ENCODE assay signal across 18 cellular contexts in genomic region chr20:51758978-51759544, GRCh38. TPM values are rescaled to one million over a fixed set of nuclear protein-coding genes. Genes with fewer than 3 reads are reported as not detected.
DNase-seq lines count a peak whose midpoint lies in the region; ATAC-seq and TF ChIP-seq lines count a peak whose summit lies in the region.
"Had no signal": no experiment of that assay in that cellular context is flagged by ENCODE, and none has a peak within 500 bp of the region (broad histone marks: within the 10 kb centered on the region; RNA-seq: fewer than 3 reads in every experiment).

No MANE protein-coding gene starts in this region.

- H3K14ac ChIP-seq in IMR-90 (replicated peaks; ENCODE audit: low read depth, low read length) (peak overlapping the region; percentile 56; the same call in 1 of the 2 replicates), mesenchymal stem cell (ENCODE audit: low read length in 2 of 2) (no peak overlapping the region)

- DNase-seq in IMR-90 (no peak), fibroblast of the conjunctiva (ENCODE audit: low read depth) (peak; percentile 18), mesenchymal stem cell (no peak), testis (peak; percentile 41), H7 (no peak), G401 (ENCODE audit: low spot score) (no peak), RKO (ENCODE audit: low spot score) (no peak)
- DNase-seq in activated CD8-positive, alpha-beta T cell treated with anti-CD3 and anti-CD28 coated beads, Interleukin-2, amount 10 ng/mL, durations not matched to agents 7 days and 5 days = no peak
- DNase-seq: activated CD8-positive, alpha-beta memory T cell treated with anti-CD3 and anti-CD28 coated beads, Interleukin-2, amount 50 U/mL, for 48 hours; EL; OCI-M1; stimulated activated CD4-positive, alpha-beta T cell treated with anti-CD3 and anti-CD28 coated beads, Interleukin-1b, Interleukin-23, amount 100 ng/mL, for 48 hours; stimulated activated CD8-positive, alpha-beta memory T cell treated with anti-CD3 and anti-CD28 coated beads, Interleukin-4, amount 100 ng/mL, for 48 hours had no signal

- 80% methylated on average over 1 of the region's 12 CpGs; no CpG with 5 or more reads in 1 of the 2 experiments for WGBS in IMR-90 (ENCODE audit: extremely low coverage in 2 of 2, insufficient read length in 1 of 2), 2 experiments
- WGBS in mesenchymal stem cell = 93% methylated on average over 11 of the region's 12 CpGs
- 79 to 85% methylated on average over 12 of the region's 12 CpGs for WGBS in testis, 2 donors

- H2AK5ac ChIP-seq in IMR-90 (ENCODE audit: low read depth, low read length) (peak overlapping the region; percentile 78; the same call in 1 of the 2 replicates), mesenchymal stem cell (ENCODE audit: low read length, severe bottlenecking) (no peak overlapping the region)

- CTCF ChIA-PET in IMR-90 (lab: Yijun Ruan, JAX) = interaction anchor here (1.9 kb wide), 1 partner anchor 9 kb away, joined by 4 read pairs; no protein-coding TSS in a partner anchor
- CTCF ChIA-PET in activated CD8-positive, alpha-beta T cell treated with anti-CD3 and anti-CD28 coated beads, Interleukin-2, amount 10 ng/mL, durations not matched to agents 7 days and 5 days (lab: Charles Lee) = no interaction called here

- no peak for TF ChIP-seq RAD21 in IMR-90 (IDR thresholded peaks at IDR 0.05; ENCODE audit: low read length)

- H2AK9ac ChIP-seq in IMR-90 (replicated peaks; ENCODE audit: low read depth, low read length, poor library complexity) = peak overlapping the region; percentile 8

- H2BK15ac ChIP-seq in IMR-90 (ENCODE audit: low read depth, low read length) = no peak overlapping the region; the same call in 2 of the 3 replicates
- no peak overlapping the region for H2BK15ac ChIP-seq in mesenchymal stem cell (ENCODE audit: low read depth, poor library complexity, severe bottlenecking)

- H2AFZ ChIP-seq in IMR-90 (replicated peaks; ENCODE audit: low read length, poor library complexity) (no peak overlapping the region), mesenchymal stem cell (ENCODE audit: low read depth, low read length) (no peak overlapping the region)

- H3K27me3 ChIP-seq in IMR-90 (ENCODE audit: control insufficient read depth, insufficient read depth, low read length) (no peaks in the 10 kb centered on the region), mesenchymal stem cell (ENCODE audit: control insufficient read depth in 1 of 2, insufficient read depth in 1 of 2, low read length in 2 of 2) (no peaks in the 10 kb centered on the region), testis (no peaks in the 10 kb centered on the region), H7 (ENCODE audit: control insufficient read depth, insufficient read depth, low read length) (no peaks in the 10 kb centered on the region)
- H3K27me3 ChIP-seq: esophagus muscularis mucosa had no signal

- in situ Hi-C loops in IMR-90 (cut with MboI; ENCODE audit: low sequenced_read_pairs) (loop anchor here (25.0 kb wide), 1 partner anchor 772 kb away; no protein-coding TSS in a partner anchor), G401 (cut with HindIII; ENCODE audit: low sequenced_read_pairs) (no loop called here)

- H3K4me3 ChIP-seq in IMR-90 (ENCODE audit: insufficient read depth, low read depth, low read length) = no peak overlapping the region
- H3K4me3 ChIP-seq in mesenchymal stem cell (ENCODE audit: insufficient read depth in 1 of 2, low read depth in 1 of 2, low read length in 2 of 2) = no peak overlapping the region
- no peak overlapping the region for H3K4me3 ChIP-seq in testis
- H3K4me3 ChIP-seq in H7 (ENCODE audit: insufficient read depth, low read depth, low read length) = no peak overlapping the region
- H3K4me3 ChIP-seq: coronary artery, esophagus muscularis mucosa, psoas muscle had no signal

- H3K27ac Mint-ChIP-seq in activated CD8-positive, alpha-beta T cell treated with anti-CD3 and anti-CD28 coated beads, Interleukin-2, amount 10 ng/mL, durations not matched to agents 7 days and 5 days = no peak overlapping the region
- H3K27ac Mint-ChIP-seq: activated naive CD8-positive, alpha-beta T cell had no signal

- dilution Hi-C loops in IMR-90 (cut with HindIII; ENCODE audit: low sequenced_read_pairs, unreplicated experiment) = no loop called here

- H4K8ac ChIP-seq in IMR-90 (ENCODE audit: low read depth in 2 of 2, low read length in 2 of 2) = no peak overlapping the region; a peak in 1 of 4 replicates
- peak overlapping the region; percentile 57 for H4K8ac ChIP-seq in mesenchymal stem cell (ENCODE audit: low read length)

- H4K91ac ChIP-seq in IMR-90 (ENCODE audit: insufficient read depth, low read depth, low read length) (peak overlapping the region; percentile 47; the same call in 1 of the 2 replicates), mesenchymal stem cell (ENCODE audit: low read length) (peak overlapping the region; percentile 77)

- H4K5ac ChIP-seq in IMR-90 (ENCODE audit: low read depth, low read length) = no peak overlapping the region

- H3K27ac ChIP-seq in IMR-90 (ENCODE audit: insufficient read depth, low read length) (no peak overlapping the region), mesenchymal stem cell (ENCODE audit: low read length, poor library complexity, severe bottlenecking) (no peak overlapping the region), testis (peak overlapping the region; percentile 40 to 72)
- H3K27ac ChIP-seq: coronary artery, psoas muscle had no signal

- H3K79me1 ChIP-seq in IMR-90 (ENCODE audit: low read depth in 1 of 2, low read length in 2 of 2) (peaks cover 10 to 70% of the 10 kb centered on the region in 2 experiments), mesenchymal stem cell (replicated peaks; ENCODE audit: low read length, poor library complexity, severe bottlenecking) (peaks cover 26% of the 10 kb centered on the region)

- H2BK12ac ChIP-seq in mesenchymal stem cell (ENCODE audit: low read length in 2 of 2) = peak overlapping the region in 1 of 2 experiments; percentile 46

- intact Hi-C loops in IMR-90 (cut with micrococcal nuclease) (no loop called here), testis (cut with DNase I; ENCODE audit: low total_unique reads) (no loop called here)

- ATAC-seq in IMR-90 (ENCODE audit: low read depth) = no peak
- no peak for ATAC-seq in activated CD8-positive, alpha-beta T cell treated with anti-CD3 and anti-CD28 coated beads, Interleukin-2, amount 10 ng/mL, durations not matched to agents 7 days and 5 days

- H2BK5ac ChIP-seq in IMR-90 (ENCODE audit: low read depth, low read length, poor library complexity, severe bottlenecking) (no peak overlapping the region), mesenchymal stem cell (ENCODE audit: low read depth, low read length, poor library complexity, severe bottlenecking) (no peak overlapping the region)

- peaks cover under 1% of the 10 kb centered on the region for H3K27me3 Mint-ChIP-seq in activated CD8-positive, alpha-beta T cell treated with anti-CD3 and anti-CD28 coated beads, Interleukin-2, amount 10 ng/mL, durations not matched to agents 7 days and 5 days (ENCODE audit: low read depth)

- H3K9me3 ChIP-seq in IMR-90 (ENCODE audit: control insufficient read depth, insufficient read depth, low read length) (no peaks in the 10 kb centered on the region; the same call in 1 of the 2 replicates), mesenchymal stem cell (ENCODE audit: control insufficient read depth, low read length) (no peaks in the 10 kb centered on the region), testis (no peaks in the 10 kb centered on the region)
- H3K9me3 ChIP-seq: esophagus muscularis mucosa, psoas muscle had no signal

- no peaks in the 10 kb centered on the region for H3K36me3 Mint-ChIP-seq in activated CD8-positive, alpha-beta T cell treated with anti-CD3 and anti-CD28 coated beads, Interleukin-2, amount 10 ng/mL, durations not matched to agents 7 days and 5 days (ENCODE audit: low read depth)
- H3K36me3 Mint-ChIP-seq: activated naive CD8-positive, alpha-beta T cell had no signal

- no peaks in the 10 kb centered on the region for H3K9me3 Mint-ChIP-seq in activated CD8-positive, alpha-beta T cell treated with anti-CD3 and anti-CD28 coated beads, Interleukin-2, amount 10 ng/mL, durations not matched to agents 7 days and 5 days (ENCODE audit: insufficient read depth)

- H3K4ac ChIP-seq in IMR-90 (ENCODE audit: low read depth, low read length) = peak overlapping the region; percentile 80
- H3K4ac ChIP-seq in mesenchymal stem cell (ENCODE audit: low read depth in 1 of 2, low read length in 2 of 2) = peak overlapping the region; percentile 4 to 15

- no peaks in the 10 kb centered on the region for H3K4me1 Mint-ChIP-seq in activated CD8-positive, alpha-beta T cell treated with anti-CD3 and anti-CD28 coated beads, Interleukin-2, amount 10 ng/mL, durations not matched to agents 7 days and 5 days (ENCODE audit: low read depth)

- no peak for TF ChIP-seq POLR2A in IMR-90 (IDR thresholded peaks at IDR 0.05; ENCODE audit: low read depth, low read length)
- no peak for TF ChIP-seq POLR2A in testis (IDR thresholded peaks at IDR 0.05)

- H2BK20ac ChIP-seq in IMR-90 (ENCODE audit: low read depth, low read length) = no peak overlapping the region

- TF ChIP-seq CTCF in IMR-90 (conservative IDR thresholded peaks at IDR 0.05; ENCODE audit: low read depth, low read length) (no peak), testis (IDR thresholded peaks at IDR 0.05) (no peak)

- H3K36me3 ChIP-seq in IMR-90 (ENCODE audit: control insufficient read depth, insufficient read depth, low read length) (0 out of 2 replicates have a peak, but pooled peaks cover 2% of the 10 kb centered on the region), mesenchymal stem cell (ENCODE audit: control insufficient read depth in 1 of 2, insufficient read depth in 2 of 2, low read depth in 1 of 2, low read length in 2 of 2) (peaks cover 0 to 10% of the 10 kb centered on the region in 2 experiments), testis (ENCODE audit: low read depth, missing control alignments) (no peaks in the 10 kb centered on the region), H7 (replicated peaks; ENCODE audit: control insufficient read depth, insufficient read depth, low read length) (no peaks in the 10 kb centered on the region)
- H3K36me3 ChIP-seq: esophagus muscularis mucosa had no signal

- peaks cover 10% of the 10 kb centered on the region for H3K9me1 ChIP-seq in IMR-90 (ENCODE audit: insufficient read depth, low read length)

- H3K18ac ChIP-seq in IMR-90 (ENCODE audit: low read depth, low read length) = no peak overlapping the region
- H3K18ac ChIP-seq in mesenchymal stem cell (ENCODE audit: low read depth in 1 of 2, low read length in 2 of 2) = peak overlapping the region; percentile 28 to 59

- no peak overlapping the region for H3K4me3 Mint-ChIP-seq in activated CD8-positive, alpha-beta T cell treated with anti-CD3 and anti-CD28 coated beads, Interleukin-2, amount 10 ng/mL, durations not matched to agents 7 days and 5 days
- H3K4me3 Mint-ChIP-seq: activated naive CD8-positive, alpha-beta T cell; WTC11 had no signal

- BruUV-seq in IMR-90 (replicated peaks; lab: Mats Ljungman, UMichigan) = no TSS peak

- peak overlapping the region; percentile 39; the same call in 1 of the 2 replicates for H3K23ac ChIP-seq in IMR-90 (ENCODE audit: low read depth, low read length)
- peak overlapping the region in 1 of 2 experiments; percentile 73 for H3K23ac ChIP-seq in mesenchymal stem cell (ENCODE audit: low read length in 2 of 2)

- H3K4me2 ChIP-seq in IMR-90 (ENCODE audit: low read depth, low read length) = no peak overlapping the region
- no peak overlapping the region for H3K4me2 ChIP-seq in mesenchymal stem cell (ENCODE audit: low read length, poor library complexity, severe bottlenecking)

- H3K4me1 ChIP-seq in IMR-90 (ENCODE audit: control insufficient read depth, insufficient read depth, low read length) (peaks cover 8% of the 10 kb centered on the region), mesenchymal stem cell (ENCODE audit: control insufficient read depth, insufficient read depth, low read depth, low read length) (peaks cover 5% of the 10 kb centered on the region), testis (peaks cover 21% of the 10 kb centered on the region)
- H3K4me1 ChIP-seq: psoas muscle had no signal

- H3K9ac ChIP-seq in IMR-90 (ENCODE audit: low read depth, low read length) (no peak overlapping the region), mesenchymal stem cell (ENCODE audit: low read length) (no peak overlapping the region)

- H4K20me1 ChIP-seq in IMR-90 (ENCODE audit: insufficient read depth, low read length) = no peaks in the 10 kb centered on the region

- POLR2A ChIA-PET in IMR-90 (lab: Charles Lee; ENCODE audit: unreplicated experiment) = no interaction called here
- POLR2A ChIA-PET in activated CD8-positive, alpha-beta T cell treated with anti-CD3 and anti-CD28 coated beads, Interleukin-2, amount 10 ng/mL, durations not matched to agents 7 days and 5 days (lab: Charles Lee) = no interaction called here

- H2BK120ac ChIP-seq in IMR-90 (ENCODE audit: low read depth, low read length) = peak overlapping the region; percentile 32
- H2BK120ac ChIP-seq in mesenchymal stem cell (ENCODE audit: low read depth, low read length) = no peak overlapping the region

- H3K56ac ChIP-seq in IMR-90 (ENCODE audit: extremely low read depth, insufficient read depth, low read length) = no peak overlapping the region

RNA-seq across cellular contexts. Expression of gene ATP9A, which starts 9.1 kb away (rescaled TPM):
- total RNA-seq in IMR-90 (2012; rRNA removed) = 22.4 and 23.3 TPM in 2 replicates
- 10.4 and 10.6 TPM in 2 replicates for polyA plus RNA-seq in IMR-90 (2012; rRNA removed)
- 5.8 and 7.8 TPM in 2 replicates for polyA plus RNA-seq in IMR-90 (2012; cell fraction: cytosol; rRNA removed)
- 6.6 and 12.1 TPM in 2 replicates for polyA plus RNA-seq in IMR-90 (2012; cell fraction: nucleus; rRNA removed; ENCODE audit: low replicate concordance)
- polyA plus RNA-seq in mesenchymal stem cell (2013, experiment 1 of 2) = 17.9 TPM
- polyA plus RNA-seq in mesenchymal stem cell (2013, experiment 2 of 2) = 17.4 TPM
- 100 to 1,000 TPM in 1 of 2 donors, 10 to 100 TPM in 1; 89.3 to 128 TPM for total RNA-seq in testis
- 46.4 TPM for polyA plus RNA-seq in testis (ENCODE audit: insufficient read depth, low read depth, low replicate concordance)
- under 1 TPM in 1 of 2 experiments, not detected in 1; 0.05 TPM for total RNA-seq in activated CD8-positive, alpha-beta T cell treated with anti-CD3 and anti-CD28 coated beads, Interleukin-2, amount 10 ng/mL, durations not matched to agents 7 days and 5 days
- total RNA-seq in H7 (2014; rRNA removed; shearing (Covaris generic)) = 1.6 and 2.1 TPM in 2 replicates
- total RNA-seq in G401 (2014; rRNA removed; shearing (Covaris generic)) = 12.6 and 15.7 TPM in 2 replicates

RNA-seq across cellular contexts. Expression of gene SALL4, which starts 43.3 kb away (rescaled TPM):
- total RNA-seq in IMR-90 (2012; rRNA removed) (not detected in 2 replicates), testis (10 to 100 TPM; 23.5 to 27.8 TPM)
- polyA plus RNA-seq in IMR-90 (2012; rRNA removed) (0.03 TPM in 1 of 2 replicates, not detected in the other), testis (ENCODE audit: insufficient read depth, low read depth, low replicate concordance) (8.4 TPM)
- 0.01 and 0.03 TPM in 2 replicates for polyA plus RNA-seq in IMR-90 (2012; cell fraction: cytosol; rRNA removed)
- 0.26 and 0.38 TPM in 2 replicates for polyA plus RNA-seq in IMR-90 (2012; cell fraction: nucleus; rRNA removed; ENCODE audit: low replicate concordance)
- polyA plus RNA-seq in mesenchymal stem cell (2013, experiment 1 of 2) = 3.1 TPM
- polyA plus RNA-seq in mesenchymal stem cell (2013, experiment 2 of 2) = 3.9 TPM
- not detected for total RNA-seq in activated CD8-positive, alpha-beta T cell treated with anti-CD3 and anti-CD28 coated beads, Interleukin-2, amount 10 ng/mL, durations not matched to agents 7 days and 5 days
- total RNA-seq in H7 (2014; rRNA removed; shearing (Covaris generic)) = 127 and 134 TPM in 2 replicates
- 48.8 and 55.8 TPM in 2 replicates for total RNA-seq in G401 (2014; rRNA removed; shearing (Covaris generic))
- total RNA-seq: esophagus muscularis mucosa, psoas muscle had no signal
- polyA plus RNA-seq: psoas muscle had no signal

Comparison
In these comparisons a context has a peak if more than half of its experiments do, and no peak if none do; other contexts are left out.
1. DNase-seq: peak in fibroblast of the conjunctiva (single experiment) and testis (single experiment); none in IMR-90 (single experiment), mesenchymal stem cell (single experiment), activated CD8-positive, alpha-beta T cell treated with anti-CD3 and anti-CD28 coated beads, Interleukin-2, amount 10 ng/mL, durations not matched to agents 7 days and 5 days (single experiment), H7 (single experiment), G401 (single experiment) and RKO (single experiment).
2. H3K27ac ChIP-seq: peak in testis (2 of 2); none in IMR-90 (single experiment) and mesenchymal stem cell (single experiment).
3. RNA of gene SALL4, which starts 43.3 kb away (total RNA-seq): 127 to 134 TPM in H7, 48.8 to 55.8 TPM in G401 and 23.5 to 27.8 TPM in testis; not detected in activated CD8-positive, alpha-beta T cell treated with anti-CD3 and anti-CD28 coated beads, Interleukin-2, amount 10 ng/mL, durations not matched to agents 7 days and 5 days and not detected in IMR-90; every median in the first group is over 10 times any median in the second.